Comparison of ENCODE assay signal across 17 cellular contexts in the genomic region with DNA sequence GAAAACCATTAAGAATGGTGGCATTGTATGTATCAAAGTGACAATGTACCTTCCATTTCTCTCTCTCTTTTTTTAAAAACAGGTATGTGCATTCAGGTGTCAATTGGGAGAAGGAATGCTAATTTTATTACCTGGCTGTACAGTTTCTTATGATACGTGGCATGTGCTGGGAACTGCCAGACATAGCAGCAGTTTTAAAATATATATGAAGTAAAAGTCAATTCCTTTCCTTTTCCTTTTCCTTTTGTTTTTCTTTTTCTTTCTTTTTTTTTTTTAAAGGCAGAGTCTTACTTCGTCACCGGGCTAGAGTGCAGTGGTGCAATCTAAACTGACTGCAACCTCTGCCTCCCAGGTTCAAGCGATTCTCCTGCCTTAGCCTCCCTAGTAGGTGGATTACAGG. TPM values are rescaled to one million over a fixed set of nuclear protein-coding genes. Genes with fewer than 3 reads are reported as not detected.
DNase-seq lines count a peak whose midpoint lies in the region; ATAC-seq and TF ChIP-seq lines count a peak whose summit lies in the region.
"Had no signal": no experiment of that assay in that cellular context is flagged by ENCODE, and none has a peak within 500 bp of the region (broad histone marks: within the 10 kb centered on the region; RNA-seq: fewer than 3 reads in every experiment).

No MANE protein-coding gene starts in this region.

- H3K9me3 Mint-ChIP-seq in nephron (no peaks in the 10 kb centered on the region), type B pancreatic cell (no peaks in the 10 kb centered on the region)
- H3K9me3 Mint-ChIP-seq: stimulated activated effector memory CD8-positive, alpha-beta T cell treated with anti-CD3 and anti-CD28 coated beads, Interleukin-12 subunit alpha, Interleukin-12 subunit beta, amount 100 ng/mL, for 72 hours had no signal

- no peak overlapping the region for H4K91ac ChIP-seq in trophoblast cell (ENCODE audit: low read depth, low read length)

- ATAC-seq in heart right ventricle: no peak
- no peak for ATAC-seq in Right ventricle myocardium superior (ENCODE audit: poor library complexity)
- ATAC-seq in HG03280 (IDR thresholded peaks at IDR 0.05; ENCODE audit: unreplicated experiment): no peak
- ATAC-seq: A549; mucosa of descending colon; stimulated activated effector memory CD8-positive, alpha-beta T cell treated with anti-CD3 and anti-CD28 coated beads, Interleukin-12 subunit alpha, Interleukin-12 subunit beta, amount 100 ng/mL, for 72 hours had no signal

- 77 to 79% methylated on average over 4 of the region's 4 CpGs for WGBS in heart right ventricle, 2 donors
- WGBS in trophoblast cell (ENCODE audit: extremely low coverage, insufficient coverage, insufficient read length): no CpG with 5 or more reads among the region's 4 CpGs

- no peak overlapping the region for H2BK120ac ChIP-seq in trophoblast cell (ENCODE audit: insufficient read depth, low read length, poor library complexity)

- no peaks in the 10 kb centered on the region for H3K79me1 ChIP-seq in trophoblast cell (ENCODE audit: low read length)

- H3K4me3 Mint-ChIP-seq in nephron: peak overlapping the region in 1 of 3 experiments; percentile 29
- H3K4me3 Mint-ChIP-seq in type B pancreatic cell: peak overlapping the region; percentile 39
- H3K4me3 Mint-ChIP-seq: stimulated activated effector memory CD8-positive, alpha-beta T cell treated with anti-CD3 and anti-CD28 coated beads, Interleukin-12 subunit alpha, Interleukin-12 subunit beta, amount 100 ng/mL, for 72 hours had no signal

- TF ChIP-seq CTCF in heart right ventricle (IDR thresholded peaks at IDR 0.05): no peak
- no peak for TF ChIP-seq CTCF in choroid plexus epithelial cell (conservative IDR thresholded peaks at IDR 0.05; ENCODE audit: low read depth, low read length)
- no peak for TF ChIP-seq CTCF in nephron (IDR thresholded peaks at IDR 0.05; ENCODE audit: unreplicated experiment in 3 of 3)
- no peak for TF ChIP-seq CTCF in type B pancreatic cell (conservative IDR thresholded peaks at IDR 0.05)

- no peak overlapping the region for H3K23ac ChIP-seq in trophoblast cell (ENCODE audit: low read length)

- H3K36me3 Mint-ChIP-seq in nephron (ENCODE audit: low read depth) (peaks cover 10% of the 10 kb centered on the region), type B pancreatic cell (peaks cover 14% of the 10 kb centered on the region)

- intact Hi-C loops in heart right ventricle (cut with DNase I): loop anchor here in 3 of 10 donors (5.0 to 10.0 kb wide), 2 partner anchors 37 to 50 kb away; a partner anchor contains a TSS
- intact Hi-C loops in Right ventricle myocardium superior (cut with DNase I): no loop called here
- intact Hi-C loops in head of caudate nucleus (cut with DNase I): loop anchor here (10.0 kb wide), 1 partner anchor 110 kb away; no protein-coding TSS in a partner anchor

- H3K36me3 ChIP-seq in heart right ventricle: peaks cover 0 to 20% (median 0%) of the 10 kb centered on the region in 9 donors
- no peaks in the 10 kb centered on the region for H3K36me3 ChIP-seq in trophoblast cell (ENCODE audit: control insufficient read depth in 1 of 2, insufficient read depth in 2 of 2, low read length in 2 of 2)

- H3K4me1 ChIP-seq in heart right ventricle (peaks cover 4 to 80% (median 49%) of the 10 kb centered on the region in 9 donors), trophoblast cell (ENCODE audit: control insufficient read depth in 1 of 2, insufficient read depth in 2 of 2, low read length in 2 of 2) (peaks cover 1 to 5% of the 10 kb centered on the region in 2 experiments)
- H3K4me1 ChIP-seq: Caco-2 had no signal

- H2BK5ac ChIP-seq in trophoblast cell (ENCODE audit: low read depth, low read length, poor library complexity): no peak overlapping the region

- H3K4me3 ChIP-seq in heart right ventricle (no peak overlapping the region), choroid plexus epithelial cell (ENCODE audit: low read depth, low read length) (no peak overlapping the region), trophoblast cell (ENCODE audit: low read depth, low read length) (no peak overlapping the region)
- H3K4me3 ChIP-seq: A549, mucosa of descending colon had no signal

- H3K9me3 ChIP-seq in heart right ventricle (no peaks in the 10 kb centered on the region), trophoblast cell (ENCODE audit: insufficient read depth, low read depth, low read length) (no peaks in the 10 kb centered on the region)
- H3K9me3 ChIP-seq: A549, Caco-2, mucosa of descending colon had no signal

- no peak overlapping the region for H2BK12ac ChIP-seq in trophoblast cell (ENCODE audit: low read length)

- DNase-seq in heart right ventricle: no peak
- DNase-seq in Right ventricle myocardium superior: no peak
- DNase-seq in choroid plexus epithelial cell (ENCODE audit: low read depth): peak; percentile 30
- DNase-seq in type B pancreatic cell (ENCODE audit: extremely low spot score, unreplicated experiment): no peak
- DNase-seq in trophoblast cell: no peak
- no peak for DNase-seq in head of caudate nucleus
- DNase-seq: Caco-2; IMR-90; mucosa of descending colon; NCI-H1105; NCI-H226; stimulated activated CD4-positive, alpha-beta T cell treated with anti-CD3 and anti-CD28 coated beads, Interleukin-4, amount 100 ng/mL, for 4 hours had no signal

- H3K4me1 Mint-ChIP-seq in nephron: peaks cover 32% of the 10 kb centered on the region
- H3K4me1 Mint-ChIP-seq in type B pancreatic cell (ENCODE audit: unreplicated experiment): peaks cover 36% of the 10 kb centered on the region

- H2AK5ac ChIP-seq in trophoblast cell (ENCODE audit: low read length): no peak overlapping the region

- H4K12ac ChIP-seq in trophoblast cell (ENCODE audit: low read depth, low read length): no peak overlapping the region

- H3K9ac ChIP-seq in trophoblast cell (ENCODE audit: low read length): no peak overlapping the region

- H3K27ac Mint-ChIP-seq in nephron (peak overlapping the region; percentile 99 to 100 (median 99)), type B pancreatic cell (peak overlapping the region; percentile 96)
- H3K27ac Mint-ChIP-seq: activated naive CD8-positive, alpha-beta T cell; stimulated activated effector memory CD8-positive, alpha-beta T cell treated with anti-CD3 and anti-CD28 coated beads, Interleukin-12 subunit alpha, Interleukin-12 subunit beta, amount 100 ng/mL, for 72 hours had no signal

- no peak overlapping the region for H3K14ac ChIP-seq in trophoblast cell (ENCODE audit: low read length)

- H3K27me3 Mint-ChIP-seq in nephron (ENCODE audit: low read depth): no peaks in the 10 kb centered on the region
- no peaks in the 10 kb centered on the region for H3K27me3 Mint-ChIP-seq in type B pancreatic cell
- H3K27me3 Mint-ChIP-seq: activated naive CD8-positive, alpha-beta T cell had no signal

- H3K27me3 ChIP-seq in heart right ventricle (no peaks in the 10 kb centered on the region), trophoblast cell (ENCODE audit: insufficient read depth, low read length) (no peaks in the 10 kb centered on the region)

- H3K27ac ChIP-seq in heart right ventricle (peak overlapping the region in 6 of 10 donors; percentile 80 to 94 (median 86)), trophoblast cell (ENCODE audit: low read depth, low read length) (no peak overlapping the region)
- H3K27ac ChIP-seq: A549 had no signal

- H3K18ac ChIP-seq in trophoblast cell (ENCODE audit: low read length): no peak overlapping the region

- no peak overlapping the region for H4K8ac ChIP-seq in trophoblast cell (ENCODE audit: low read depth, low read length)

- no peak overlapping the region for H3K4ac ChIP-seq in trophoblast cell (ENCODE audit: low read depth, low read length)

- no peak overlapping the region for H2AFZ ChIP-seq in trophoblast cell (ENCODE audit: insufficient read depth, low read length, poor library complexity)

- H3K4me2 ChIP-seq in trophoblast cell (ENCODE audit: low read length): no peak overlapping the region
- H3K4me2 ChIP-seq: A549 had no signal

- peaks cover 2% of the 10 kb centered on the region for H3K79me2 ChIP-seq in trophoblast cell (ENCODE audit: control insufficient read depth, insufficient read depth, low read length, poor library complexity)

RNA-seq across cellular contexts. Expression of a gene that starts 37.0 kb away (rescaled TPM):
- total RNA-seq in heart right ventricle: 10 to 100 TPM; 24.1 to 34.4 (median 28.1) TPM
- polyA plus RNA-seq in heart right ventricle: 10 to 100 TPM; 11.2 to 12.4 TPM
- total RNA-seq in Right ventricle myocardium superior: 20.3 TPM
- total RNA-seq in type B pancreatic cell (ENCODE audit: low replicate concordance): 66.5 and 79.4 TPM in 2 replicates
- polyA plus RNA-seq in trophoblast cell (2013): 21.2 and 21.4 TPM in 2 replicates
